Comparison of ENCODE assay signal across 1 cellular context in the genomic region with DNA sequence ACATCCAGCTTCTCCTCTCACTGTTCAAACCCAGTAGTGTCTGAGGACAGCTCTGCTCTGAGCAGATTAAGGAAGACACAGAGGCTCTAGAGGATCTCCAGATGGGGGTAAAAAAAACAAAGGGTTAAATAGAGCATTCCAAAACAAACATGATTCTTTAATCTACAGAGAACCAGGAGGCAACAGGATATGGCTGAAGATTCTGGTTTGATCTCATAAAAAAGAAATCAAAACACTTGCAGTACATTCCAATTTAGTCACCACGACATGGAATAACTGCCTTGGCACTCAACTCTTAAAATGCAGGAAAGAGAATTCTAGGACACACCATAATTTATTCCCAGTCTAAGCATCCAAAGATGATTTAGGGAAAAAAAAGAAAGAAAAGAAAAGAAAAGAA.
TF ChIP-seq lines count a peak whose summit lies in the region.

No MANE protein-coding gene starts in this region.

TF ChIP-seq in SK-N-SH, 30 proteins besides CTCF, POLR2A, EP300 and RAD21 (continued from another document):
- TF ChIP-seq, protein P1, sequence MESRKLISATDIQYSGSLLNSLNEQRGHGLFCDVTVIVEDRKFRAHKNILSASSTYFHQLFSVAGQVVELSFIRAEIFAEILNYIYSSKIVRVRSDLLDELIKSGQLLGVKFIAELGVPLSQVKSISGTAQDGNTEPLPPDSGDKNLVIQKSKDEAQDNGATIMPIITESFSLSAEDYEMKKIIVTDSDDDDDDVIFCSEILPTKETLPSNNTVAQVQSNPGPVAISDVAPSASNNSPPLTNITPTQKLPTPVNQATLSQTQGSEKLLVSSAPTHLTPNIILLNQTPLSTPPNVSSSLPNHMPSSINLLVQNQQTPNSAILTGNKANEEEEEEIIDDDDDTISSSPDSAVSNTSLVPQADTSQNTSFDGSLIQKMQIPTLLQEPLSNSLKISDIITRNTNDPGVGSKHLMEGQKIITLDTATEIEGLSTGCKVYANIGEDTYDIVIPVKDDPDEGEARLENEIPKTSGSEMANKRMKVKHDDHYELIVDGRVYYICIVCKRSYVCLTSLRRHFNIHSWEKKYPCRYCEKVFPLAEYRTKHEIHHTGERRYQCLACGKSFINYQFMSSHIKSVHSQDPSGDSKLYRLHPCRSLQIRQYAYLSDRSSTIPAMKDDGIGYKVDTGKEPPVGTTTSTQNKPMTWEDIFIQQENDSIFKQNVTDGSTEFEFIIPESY (IDR thresholded peaks at IDR 0.05; ENCODE audit: borderline replicate concordance, low read depth), result no peak
- TF ChIP-seq, protein P2, sequence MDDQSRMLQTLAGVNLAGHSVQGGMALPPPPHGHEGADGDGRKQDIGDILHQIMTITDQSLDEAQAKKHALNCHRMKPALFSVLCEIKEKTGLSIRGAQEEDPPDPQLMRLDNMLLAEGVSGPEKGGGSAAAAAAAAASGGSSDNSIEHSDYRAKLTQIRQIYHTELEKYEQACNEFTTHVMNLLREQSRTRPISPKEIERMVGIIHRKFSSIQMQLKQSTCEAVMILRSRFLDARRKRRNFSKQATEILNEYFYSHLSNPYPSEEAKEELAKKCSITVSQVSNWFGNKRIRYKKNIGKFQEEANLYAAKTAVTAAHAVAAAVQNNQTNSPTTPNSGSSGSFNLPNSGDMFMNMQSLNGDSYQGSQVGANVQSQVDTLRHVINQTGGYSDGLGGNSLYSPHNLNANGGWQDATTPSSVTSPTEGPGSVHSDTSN (IDR thresholded peaks at IDR 0.05), result peak; percentile 22
- peak; percentile 27 for TF ChIP-seq JUND (IDR thresholded peaks at IDR 0.05)
- no peak for TF ChIP-seq TAF1 (IDR thresholded peaks at IDR 0.05; ENCODE audit: borderline replicate concordance, low read depth, low read length)
- no peak for TF ChIP-seq NRF1 (IDR thresholded peaks at IDR 0.05; ENCODE audit: low read depth, low read length)
- TF ChIP-seq FOSL2 (IDR thresholded peaks at IDR 0.05; ENCODE audit: borderline replicate concordance, low read depth), result no peak
- TF ChIP-seq NFIC (IDR thresholded peaks at IDR 0.05; ENCODE audit: borderline replicate concordance), result peak; percentile 66
- no peak for TF ChIP-seq MXI1 (IDR thresholded peaks at IDR 0.05; ENCODE audit: low read depth, low read length)
- no peak for TF ChIP-seq RFX5 (IDR thresholded peaks at IDR 0.05; ENCODE audit: low read length)
- TF ChIP-seq TCF12 (IDR thresholded peaks at IDR 0.05), result peak; percentile 74
- TF ChIP-seq MEF2A (IDR thresholded peaks at IDR 0.05; ENCODE audit: borderline replicate concordance, low read depth), result no peak
